ENCODE assay signal across 1 cellular context in genomic region chr4:69760455-69760854, GRCh38.
TF ChIP-seq lines count a peak whose summit lies in the region.

Gene SULT1B1 (minus strand): TSS chr4:69760620. CDS start chr4:69755217, 5,403 bp downstream.

TF ChIP-seq in HepG2, 621 proteins besides CTCF, POLR2A, EP300 and RAD21 (continued from another document):
- no peak for TF ChIP-seq KLF13 (CRISPR knock-in tag; IDR thresholded peaks at IDR 0.05)
- TF ChIP-seq EHMT2 (IDR thresholded peaks at IDR 0.05; ENCODE audit: borderline replicate concordance, low read depth, low read length): no peak
- no peak for TF ChIP-seq SOX6 (IDR thresholded peaks at IDR 0.05)
- TF ChIP-seq SOX6 (CRISPR knock-in tag; IDR thresholded peaks at IDR 0.05): no peak
- no peak for TF ChIP-seq ZNF235 (CRISPR knock-in tag; IDR thresholded peaks at IDR 0.05; ENCODE audit: borderline replicate concordance)
- no peak for TF ChIP-seq RBFOX2 (IDR thresholded peaks at IDR 0.05; ENCODE audit: low read depth, low read length)
